Comparison of ENCODE assay signal across 18 cellular contexts in genomic region chr6:5466459-5466858, GRCh38.
DNase-seq lines count a peak whose midpoint lies in the region; ATAC-seq, FAIRE-seq and TF ChIP-seq lines count a peak whose summit lies in the region.
"Had no signal": no experiment of that assay in that cellular context is flagged by ENCODE, and none has a peak within 500 bp of the region (broad histone marks: within the 10 kb centered on the region; RNA-seq: fewer than 3 reads in every experiment).

No MANE protein-coding gene starts in this region.

- ATAC-seq in SK-N-SH treated with all-trans-retinoic acid at 6 μM for 48 hours (peak; percentile 52), pancreas (no peak), GM21447 (IDR thresholded peaks at IDR 0.05; ENCODE audit: unreplicated experiment) (no peak)
- ATAC-seq: gastrocnemius medialis had no signal

- no peak for FAIRE-seq in pancreas (lab: Jason Lieb, UNC)

- peak; percentile 55 for DNase-seq in A172 (ENCODE audit: low spot score)
- peak; percentile 88 for DNase-seq in GM23248
- peak; percentile 70 for DNase-seq in fibroblast of pulmonary artery (ENCODE audit: low read depth)
- DNase-seq in pancreas, result no peak
- DNase-seq in activated naive CD4-positive, alpha-beta T cell treated with anti-CD3 and anti-CD28 coated beads for 36 hours, result no peak
- no peak for DNase-seq in superior temporal gyrus (ENCODE audit: extremely low spot score)
- DNase-seq: cerebellar nuclear complex; gastrocnemius medialis; GF-D8; MV-4-11; NCI-H510A treated with DMSO at 0.1 percent for 48 hours; stimulated activated CD4-positive, alpha-beta T cell treated with anti-CD3 and anti-CD28 coated beads, Interleukin-15, amount 100 ng/mL, for 24 hours had no signal

- in situ Hi-C loops in GM23248 (cut with MboI), result loop anchor here (10.0 to 25.0 kb wide), 2 partner anchors 528 to 1071 kb away; no protein-coding TSS in a partner anchor

- H3K36me3 ChIP-seq in GM23248 (ENCODE audit: low read depth) (no peaks in the 10 kb centered on the region), pancreas (no peaks in the 10 kb centered on the region)
- H3K36me3 ChIP-seq: gastrocnemius medialis, neutrophil had no signal

- H3K4me1 ChIP-seq in GM23248 (ENCODE audit: insufficient read depth), result peaks cover 32% of the 10 kb centered on the region
- H3K4me1 ChIP-seq in pancreas, result no peaks in the 10 kb centered on the region

- H3F3A ChIP-seq in GM23248 (ENCODE audit: insufficient read depth), result peaks cover 10% of the 10 kb centered on the region

- H3K9me3 Mint-ChIP-seq in activated naive CD4-positive, alpha-beta T cell treated with anti-CD3 and anti-CD28 coated beads for 36 hours, result no peaks in the 10 kb centered on the region
- H3K9me3 Mint-ChIP-seq: activated T-helper 1 cell treated with anti-CD3 and anti-CD28 coated beads, Interleukin-12 subunit alpha, Interleukin-12 subunit beta, Interleukin-2, Interleukin-4 antibody, amounts not matched to agents 30 ng/mL and 10 ng/mL and 1 ng/mL, durations not matched to agents 14 hours and 24 hours and 36 hours had no signal

- H3K4me2 ChIP-seq in GM23248 (ENCODE audit: unreplicated experiment), result peak overlapping the region; percentile 78
- H3K4me2 ChIP-seq: BLaER1 treated with 17β-estradiol and CSF1 and Interleukin-3, amounts not matched to agents 10 nM and 100 nM had no signal

- H2AFZ ChIP-seq in GM23248, result peak overlapping the region; percentile 52; the same call in 1 of the 2 replicates

- H3K27ac ChIP-seq in GM23248, result peak overlapping the region; percentile 56
- H3K27ac ChIP-seq in pancreas, result no peak overlapping the region
- H3K27ac ChIP-seq: BLaER1 treated with 17β-estradiol and CSF1 and Interleukin-3, amounts not matched to agents 10 nM and 100 nM; gastrocnemius medialis; HL-60; neutrophil had no signal

- no peaks in the 10 kb centered on the region for H3K27me3 Mint-ChIP-seq in activated naive CD4-positive, alpha-beta T cell treated with anti-CD3 and anti-CD28 coated beads for 36 hours (ENCODE audit: low read depth)

- no peak overlapping the region for H3K4me3 Mint-ChIP-seq in activated naive CD4-positive, alpha-beta T cell treated with anti-CD3 and anti-CD28 coated beads for 36 hours
- H3K4me3 Mint-ChIP-seq: activated T-helper 1 cell treated with anti-CD3 and anti-CD28 coated beads, Interleukin-12 subunit alpha, Interleukin-12 subunit beta, Interleukin-2, Interleukin-4 antibody, amounts not matched to agents 30 ng/mL and 10 ng/mL and 1 ng/mL, durations not matched to agents 14 hours and 24 hours and 36 hours had no signal

- CTCF ChIA-PET in activated naive CD4-positive, alpha-beta T cell treated with anti-CD3 and anti-CD28 coated beads for 36 hours (lab: Charles Lee), result no interaction called here

- no peaks in the 10 kb centered on the region for H3K9me2 ChIP-seq in GM23248 (ENCODE audit: insufficient read depth)

- H3K27me3 ChIP-seq in GM23248 (replicated peaks; ENCODE audit: insufficient read depth) (no peaks in the 10 kb centered on the region), pancreas (no peaks in the 10 kb centered on the region)
- H3K27me3 ChIP-seq: BLaER1 treated with 17β-estradiol and CSF1 and Interleukin-3, amounts not matched to agents 10 nM and 100 nM; gastrocnemius medialis; neutrophil had no signal

- H3K79me2 ChIP-seq in GM23248 (ENCODE audit: insufficient read depth), result no peaks in the 10 kb centered on the region

- H3K27ac Mint-ChIP-seq in activated naive CD4-positive, alpha-beta T cell treated with anti-CD3 and anti-CD28 coated beads for 36 hours, result no peak overlapping the region
- H3K27ac Mint-ChIP-seq: activated T-helper 1 cell treated with anti-CD3 and anti-CD28 coated beads, Interleukin-12 subunit alpha, Interleukin-12 subunit beta, Interleukin-2, Interleukin-4 antibody, amounts not matched to agents 30 ng/mL and 10 ng/mL and 1 ng/mL, durations not matched to agents 14 hours and 24 hours and 36 hours had no signal

- intact Hi-C loops in pancreas (cut with DNase I), result no loop called here
- intact Hi-C loops in activated naive CD4-positive, alpha-beta T cell treated with anti-CD3 and anti-CD28 coated beads for 36 hours (cut with micrococcal nuclease), result loop anchor here (10.0 kb wide), 1 partner anchor 848 kb away; no protein-coding TSS in a partner anchor

- H3K36me3 Mint-ChIP-seq in activated naive CD4-positive, alpha-beta T cell treated with anti-CD3 and anti-CD28 coated beads for 36 hours (ENCODE audit: low read depth), result peaks cover 1% of the 10 kb centered on the region

- peaks cover 9% of the 10 kb centered on the region for H3K4me1 Mint-ChIP-seq in activated naive CD4-positive, alpha-beta T cell treated with anti-CD3 and anti-CD28 coated beads for 36 hours (ENCODE audit: low read depth)

- 26 to 33% methylated on average over 1 of the region's 1 CpG for WGBS in GM23248 (ENCODE audit: low coverage in 1 of 2, low lambda C conversion rate in 2 of 2, missing lambda C conversion rate in 2 of 2), 2 experiments
- WGBS in pancreas, 2 donors, result 81 to 83% methylated on average over 1 of the region's 1 CpG

- 0 out of 2 replicates have a peak overlapping the region, but pooled peaks have one; percentile 7 for H3K9ac ChIP-seq in GM23248
- H3K9ac ChIP-seq: BLaER1 treated with 17β-estradiol and CSF1 and Interleukin-3, amounts not matched to agents 10 nM and 100 nM had no signal

- TF ChIP-seq CTCF in fibroblast of pulmonary artery (IDR thresholded peaks at IDR 0.05; ENCODE audit: low read length, missing control alignments) (no peak), pancreas (IDR thresholded peaks at IDR 0.05) (no peak)

- H3K4me3 ChIP-seq in GM23248, result peak overlapping the region; percentile 28; the same call in 1 of the 2 replicates
- no peak overlapping the region for H3K4me3 ChIP-seq in fibroblast of pulmonary artery (replicated peaks; ENCODE audit: low read depth, low read length)
- no peak overlapping the region for H3K4me3 ChIP-seq in pancreas
- H3K4me3 ChIP-seq: BLaER1 treated with 17β-estradiol and CSF1 and Interleukin-3, amounts not matched to agents 10 nM and 100 nM; gastrocnemius medialis had no signal

- H4K20me1 ChIP-seq in GM23248 (ENCODE audit: insufficient read depth), result no peaks in the 10 kb centered on the region

- no peaks in the 10 kb centered on the region for H3K9me3 ChIP-seq in GM23248 (ENCODE audit: low read depth)
- no peaks in the 10 kb centered on the region for H3K9me3 ChIP-seq in pancreas
- H3K9me3 ChIP-seq: gastrocnemius medialis, neutrophil had no signal

TF ChIP-seq in SK-N-SH treated with all-trans-retinoic acid at 6 μM for 48 hours, 23 proteins besides CTCF, POLR2A, EP300 and RAD21 (continues in another document):
- TF ChIP-seq RARB (CRISPR knock-in tag; IDR thresholded peaks at IDR 0.05), result no peak
- no peak for TF ChIP-seq PATZ1 (CRISPR knock-in tag; IDR thresholded peaks at IDR 0.05; ENCODE audit: borderline replicate concordance)
- no peak for TF ChIP-seq ZNF565 (CRISPR knock-in tag; conservative IDR thresholded peaks at IDR 0.05; ENCODE audit: low read depth)
- no peak for TF ChIP-seq CSDC2 (CRISPR knock-in tag; IDR thresholded peaks at IDR 0.05)
- no peak for TF ChIP-seq ZC3H10 (CRISPR knock-in tag; IDR thresholded peaks at IDR 0.05)
- TF ChIP-seq CREB5 (CRISPR knock-in tag; IDR thresholded peaks at IDR 0.05; ENCODE audit: low read depth), result no peak
- TF ChIP-seq ZNF8 (CRISPR knock-in tag; IDR thresholded peaks at IDR 0.05), result no peak
- TF ChIP-seq ESRRG (CRISPR knock-in tag; IDR thresholded peaks at IDR 0.05), result no peak
- TF ChIP-seq SNAI2 (CRISPR knock-in tag; IDR thresholded peaks at IDR 0.05), result no peak
- TF ChIP-seq ISL1 (CRISPR knock-in tag; IDR thresholded peaks at IDR 0.05), result no peak
- no peak for TF ChIP-seq TOX (CRISPR knock-in tag; IDR thresholded peaks at IDR 0.05; ENCODE audit: borderline replicate concordance)
- no peak for TF ChIP-seq OSR1 (CRISPR knock-in tag; IDR thresholded peaks at IDR 0.05)
- no peak for TF ChIP-seq ZNF70 (CRISPR knock-in tag; IDR thresholded peaks at IDR 0.05)
- TF ChIP-seq BACH2 (CRISPR knock-in tag; IDR thresholded peaks at IDR 0.05; ENCODE audit: borderline replicate concordance), result no peak
- no peak for TF ChIP-seq PPARA (CRISPR knock-in tag; IDR thresholded peaks at IDR 0.05; ENCODE audit: borderline replicate concordance)

Comparison
In these comparisons a context has a peak if more than half of its experiments do, and no peak if none do; other contexts are left out.
1. DNase-seq: peak in A172 (single experiment), GM23248 (single experiment) and fibroblast of pulmonary artery (single experiment); none in pancreas (0 of 6), activated naive CD4-positive, alpha-beta T cell treated with anti-CD3 and anti-CD28 coated beads for 36 hours (single experiment) and superior temporal gyrus (single experiment).